Comparison of ENCODE assay signal across 18 cellular contexts in genomic region chr4:188015025-188015778, GRCh38. TPM values are rescaled to one million over a fixed set of nuclear protein-coding genes. Genes with fewer than 3 reads are reported as not detected.
DNase-seq lines count a peak whose midpoint lies in the region; ATAC-seq and TF ChIP-seq lines count a peak whose summit lies in the region.
"Had no signal": no experiment of that assay in that cellular context is flagged by ENCODE, and none has a peak within 500 bp of the region (broad histone marks: within the 10 kb centered on the region; RNA-seq: fewer than 3 reads in every experiment).

No MANE protein-coding gene starts in this region.

- H3K36me3 ChIP-seq in upper lobe of right lung, result no peaks in the 10 kb centered on the region
- H3K36me3 ChIP-seq in adrenal gland (replicated peaks in 1 of 2), result no peaks in the 10 kb centered on the region
- H3K36me3 ChIP-seq: BLaER1 had no signal

- no peak for TF ChIP-seq POLR2A in adrenal gland (IDR thresholded peaks at IDR 0.05)

- intact Hi-C loops in upper lobe of right lung (cut with DNase I) (no loop called here), adrenal gland (cut with DNase I) (no loop called here)

- 80 to 84% (median 81%) methylated on average over 11 of the region's 11 CpGs for WGBS in adrenal gland, 4 donors

- no peak overlapping the region for H3K27ac ChIP-seq in upper lobe of right lung
- no peak overlapping the region for H3K27ac ChIP-seq in adrenal gland
- H3K27ac ChIP-seq: BLaER1 had no signal

- peak; percentile 61 for ATAC-seq in upper lobe of right lung
- ATAC-seq: sciatic nerve, T-helper 17 cell had no signal

- H3K4me1 ChIP-seq in upper lobe of right lung (no peaks in the 10 kb centered on the region), adrenal gland (replicated peaks in 1 of 2) (no peaks in the 10 kb centered on the region)
- H3K4me1 ChIP-seq: BLaER1 had no signal

- DNase-seq in HCEC 1CT (peak; percentile 5), cardiac fibroblast (ENCODE audit: low read depth in 2 of 2) (peak; percentile 13 to 30), left kidney (ENCODE audit: low read depth, low spot score) (peak; percentile 15), upper lobe of right lung (no peak), NCI-H146 treated with DMSO at 0.1 percent for 48 hours (lab: John Stamatoyannopoulos, UW; ENCODE audit: unreplicated experiment) (no peak), adrenal gland (no peak)
- DNase-seq in stimulated activated CD4-positive, alpha-beta T cell treated with anti-CD3 and anti-CD28 coated beads, Interleukin-4, amount 100 ng/mL, for 1 hour, result no peak
- DNase-seq: aorta; Karpas-422; NCI-H1436; NCI-H2227 treated with DMSO at 0.1 percent for 48 hours; nucleus accumbens; Right ventricle myocardium superior; stimulated activated CD4-positive, alpha-beta T cell treated with anti-CD3 and anti-CD28 coated beads, Interleukin-2, amount 100 ng/mL, for 48 hours; substantia nigra; T-helper 17 cell had no signal

- no peak for TF ChIP-seq CTCF in cardiac fibroblast (IDR thresholded peaks at IDR 0.05; ENCODE audit: low read depth, low read length)
- TF ChIP-seq CTCF in upper lobe of right lung (IDR thresholded peaks at IDR 0.05), result no peak
- no peak for TF ChIP-seq CTCF in adrenal gland (IDR thresholded peaks at IDR 0.05)

- H3K9me3 ChIP-seq in upper lobe of right lung (no peaks in the 10 kb centered on the region), adrenal gland (replicated peaks in 1 of 3) (no peaks in the 10 kb centered on the region)
- H3K9me3 ChIP-seq: BLaER1 had no signal

- no peak overlapping the region for H3K4me3 ChIP-seq in cardiac fibroblast (replicated peaks in 1 of 2; ENCODE audit: low read depth in 2 of 2, low read length in 2 of 2)
- H3K4me3 ChIP-seq in upper lobe of right lung, result no peak overlapping the region
- no peak overlapping the region for H3K4me3 ChIP-seq in adrenal gland
- H3K4me3 ChIP-seq: BLaER1 had no signal

- H3K27me3 ChIP-seq in upper lobe of right lung (peaks cover 3% of the 10 kb centered on the region), adrenal gland (no peaks in the 10 kb centered on the region)
- H3K27me3 ChIP-seq: BLaER1 had no signal

RNA-seq across cellular contexts. Expression of gene ZFP42, which starts 19.6 kb away (rescaled TPM):
- 0.26 TPM for total RNA-seq in upper lobe of right lung
- total RNA-seq in adrenal gland, result under 1 TPM in 1 of 8 donors, not detected in 7; 0.08 TPM
- polyA plus RNA-seq in adrenal gland, result not detected
- total RNA-seq: aorta, Right ventricle myocardium superior, sciatic nerve, T-helper 17 cell had no signal
- polyA plus RNA-seq: aorta had no signal

Comparison
In these comparisons a context has a peak if more than half of its experiments do, and no peak if none do; other contexts are left out.
1. DNase-seq: peak in HCEC 1CT (single experiment), cardiac fibroblast (2 of 2) and left kidney (single experiment); none in upper lobe of right lung (single experiment), stimulated activated CD4-positive, alpha-beta T cell treated with anti-CD3 and anti-CD28 coated beads, Interleukin-4, amount 100 ng/mL, for 1 hour (single experiment), NCI-H146 treated with DMSO at 0.1 percent for 48 hours (single experiment) and adrenal gland (0 of 7).